ENCODE assay signal across 17 cellular contexts in genomic region chr10:124010024-124010423, GRCh38.
"Had no signal": no experiment of that assay in that cellular context is flagged by ENCODE, and none has a peak within 500 bp of the region (broad histone marks: within the 10 kb centered on the region; RNA-seq: fewer than 3 reads in every experiment).

No MANE protein-coding gene starts in this region.

- H3K4me1 ChIP-seq: uterus had no signal

- H3K27ac ChIP-seq: coronary artery, heart right ventricle, left lung, uterus had no signal

- H3K27me3 ChIP-seq: heart right ventricle, left lung, uterus had no signal

- DNase-seq: effector CD4-positive, alpha-beta T cell; heart right ventricle; mesenchymal stem cell; midbrain; naive B cell; right cardiac atrium; stimulated activated CD4-positive, alpha-beta T cell treated with anti-CD3 and anti-CD28 coated beads, Interleukin-2, amount 100 ng/mL, for 24 hours; stimulated activated CD4-positive, alpha-beta T cell treated with anti-CD3 and anti-CD28 coated beads, Interleukin-4, amount 100 ng/mL, for 4 hours; stimulated activated naive B cell treated with anti-CD40 and anti-IgM and Interleukin-4, amounts not matched to agents 10 μg/mL and 1 μg/mL and 100 μg/mL, for 72 hours; stimulated activated naive CD8-positive, alpha-beta T cell treated with anti-CD3 and anti-CD28 coated beads, Interleukin-15, amount 100 ng/mL, for 72 hours had no signal

- H3K36me3 ChIP-seq: uterus had no signal

- H3K4me3 ChIP-seq: coronary artery, heart right ventricle, left lung, lung, uterus had no signal

- ATAC-seq: stimulated activated naive B cell treated with anti-CD40 and anti-IgM and Interleukin-4, amounts not matched to agents 10 μg/mL and 1 μg/mL and 100 μg/mL, for 72 hours; stimulated activated naive CD8-positive, alpha-beta T cell treated with anti-CD3 and anti-CD28 coated beads, Interleukin-15, amount 100 ng/mL, for 72 hours had no signal

- H3K9me3 ChIP-seq: left lung, uterus had no signal

- FAIRE-seq: endothelial cell of umbilical vein, frontal cortex, islet of Langerhans had no signal
